ENCODE assay signal across 8 cellular contexts in the genomic region with DNA sequence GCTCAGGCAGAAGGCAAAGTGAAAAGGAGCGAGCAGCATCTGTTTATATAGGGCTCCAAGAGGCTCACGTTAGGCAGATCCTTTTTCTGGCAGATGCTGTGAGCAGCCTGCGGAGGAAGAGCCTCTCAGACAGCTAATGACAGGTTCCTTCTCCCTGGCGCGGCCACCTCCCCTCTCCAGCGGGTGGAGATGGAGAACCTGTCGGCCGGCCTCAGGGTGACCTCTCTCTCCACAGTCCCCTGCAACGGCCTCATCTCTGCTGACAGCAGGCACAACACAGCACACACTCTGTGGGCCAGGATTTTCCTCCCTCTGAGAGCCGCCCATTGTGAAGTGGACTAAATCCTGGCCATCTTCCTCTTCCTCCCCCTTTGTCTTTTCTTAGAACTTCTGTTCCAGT.
DNase-seq lines count a peak whose midpoint lies in the region; ATAC-seq and TF ChIP-seq lines count a peak whose summit lies in the region.

No MANE protein-coding gene starts in this region.

- peaks cover 31% of the 10 kb centered on the region for H3K4me1 Mint-ChIP-seq in nephron progenitor cell

- H3K27ac Mint-ChIP-seq in nephron progenitor cell: no peak overlapping the region

- peaks cover 7% of the 10 kb centered on the region for H3K27me3 Mint-ChIP-seq in nephron progenitor cell (ENCODE audit: low read depth, poor library complexity)

- peak overlapping the region; percentile 53 for H3K4me3 ChIP-seq in endocrine pancreas (ENCODE audit: control insufficient read depth, insufficient read depth, low read length)

- H3K27me3 ChIP-seq in endocrine pancreas (ENCODE audit: control insufficient read depth, insufficient read depth, low read length): no peaks in the 10 kb centered on the region

- ATAC-seq in GM21737 (IDR thresholded peaks at IDR 0.05; ENCODE audit: unreplicated experiment): no peak

- peak overlapping the region; percentile 41 for H3K9ac ChIP-seq in endocrine pancreas (ENCODE audit: control insufficient read depth, insufficient read depth, low read length)

- DNase-seq in CD1c-positive myeloid dendritic cell (ENCODE audit: extremely low spot score): peak; percentile 79
- DNase-seq in NCI-H345 (lab: John Stamatoyannopoulos, UW): peak; percentile 46
- peak; percentile 26 for DNase-seq in nephron progenitor cell
- DNase-seq in putamen (ENCODE audit: low spot score): no peak
- no peak for DNase-seq in DMS114 treated with DMSO at 0.1 percent for 48 hours (lab: John Stamatoyannopoulos, UW; ENCODE audit: unreplicated experiment)
- no peak for DNase-seq in OCI-M2 (lab: John Stamatoyannopoulos, UW; ENCODE audit: unreplicated experiment)

- no peaks in the 10 kb centered on the region for H3K9me3 Mint-ChIP-seq in nephron progenitor cell

- H3K36me3 Mint-ChIP-seq in nephron progenitor cell (ENCODE audit: low read depth): no peaks in the 10 kb centered on the region

- H3K9me3 ChIP-seq in endocrine pancreas (ENCODE audit: control insufficient read depth, low read length): no peaks in the 10 kb centered on the region

- no peaks in the 10 kb centered on the region for H3K4me1 ChIP-seq in endocrine pancreas (ENCODE audit: control insufficient read depth, insufficient read depth, low read length)

- no peak overlapping the region for H3K4me3 Mint-ChIP-seq in nephron progenitor cell

- no peak for TF ChIP-seq CTCF in nephron progenitor cell (IDR thresholded peaks at IDR 0.05)

- no peaks in the 10 kb centered on the region for H3K36me3 ChIP-seq in endocrine pancreas (ENCODE audit: control insufficient read depth, insufficient read depth, low read length)

Comparison
In these comparisons a context has a peak if more than half of its experiments do, and no peak if none do; other contexts are left out.
1. DNase-seq: peak in CD1c-positive myeloid dendritic cell (single experiment), NCI-H345 (single experiment) and nephron progenitor cell (single experiment); none in putamen (single experiment), DMS114 treated with DMSO at 0.1 percent for 48 hours (single experiment) and OCI-M2 (single experiment).